In genomic region chr1:42463906-42464305, GRCh38 we compare ENCODE assay signal across 1 cellular context.
TF ChIP-seq lines count a peak whose summit lies in the region.

No MANE protein-coding gene starts in this region.

TF ChIP-seq in GM23338, 12 proteins besides CTCF, POLR2A, EP300 and RAD21 (continued from another document):
- no peak for TF ChIP-seq EZH2phosphoT487 (IDR thresholded peaks at IDR 0.05; ENCODE audit: unreplicated experiment)
